In genomic region chr5:176360894-176361436, GRCh38 we compare ENCODE assay signal across 8 cellular contexts. TPM values are rescaled to one million over a fixed set of nuclear protein-coding genes. Genes with fewer than 3 reads are reported as not detected.
DNase-seq lines count a peak whose midpoint lies in the region; TF ChIP-seq lines count a peak whose summit lies in the region.

No MANE protein-coding gene starts in this region.

- no peaks in the 10 kb centered on the region for H3K9me3 ChIP-seq in SJCRH30 (replicated peaks)
- no peaks in the 10 kb centered on the region for H3K9me3 ChIP-seq in esophagus (ENCODE audit: control insufficient read depth in 2 of 2, insufficient read depth in 1 of 2, low read depth in 1 of 2, low read length in 1 of 2)

- H3K4me1 Mint-ChIP-seq in nephron, result peaks cover 14% of the 10 kb centered on the region

- H3K4me1 ChIP-seq in SJCRH30 (peaks cover 3% of the 10 kb centered on the region; the same call in 1 of the 2 replicates), esophagus (ENCODE audit: control insufficient read depth in 2 of 2, insufficient read depth in 2 of 2, low read length in 1 of 2) (peaks cover 5% of the 10 kb centered on the region in 2 donors)

- WGBS in esophagus, 2 donors, result 2% methylated on average over 27 of the region's 27 CpGs

- peaks cover 22% of the 10 kb centered on the region for H3K27me3 Mint-ChIP-seq in nephron (ENCODE audit: low read depth)

- H3K27me3 ChIP-seq in SJCRH30 (no peaks in the 10 kb centered on the region), esophagus (ENCODE audit: control insufficient read depth in 1 of 2, insufficient read depth in 2 of 2, low read length in 2 of 2) (no peaks in the 10 kb centered on the region)

- H3K36me3 ChIP-seq in SJCRH30 (peaks cover 23% of the 10 kb centered on the region), esophagus (ENCODE audit: control insufficient read depth in 2 of 2, insufficient read depth in 2 of 2, low read length in 1 of 2) (peaks cover 0 to 2% of the 10 kb centered on the region in 2 donors)

- peak overlapping the region; percentile 79 to 95 (median 85) for H3K27ac Mint-ChIP-seq in nephron

- in situ Hi-C loops in G401 (cut with HindIII; ENCODE audit: low sequenced_read_pairs), result no loop called here

- H3K4me3 Mint-ChIP-seq in nephron, result peak overlapping the region; percentile 98 to 99 (median 98)

- no peaks in the 10 kb centered on the region for H3K9me3 Mint-ChIP-seq in nephron

- peaks cover 18% of the 10 kb centered on the region for H3K36me3 Mint-ChIP-seq in nephron (ENCODE audit: low read depth)

- DNase-seq in stimulated activated CD4-positive, alpha-beta T cell treated with anti-CD3 and anti-CD28 coated beads, Interleukin-2, amount 100 ng/mL, for 24 hours, result peak; percentile 26 to 32
- DNase-seq in stimulated activated CD4-positive, alpha-beta T cell treated with anti-CD3 and anti-CD28 coated beads, Interleukin-15, amount 100 ng/mL, for 24 hours, result no peak
- peak in 1 of 2 experiments; percentile 20 for DNase-seq in SJCRH30
- no peak for DNase-seq in G401 (ENCODE audit: low spot score)
- no peak for DNase-seq in middle frontal gyrus (ENCODE audit: extremely low spot score, low spot score)
- DNase-seq in NK-92 (lab: John Stamatoyannopoulos, UW; ENCODE audit: unreplicated experiment), result no peak

- no peak for TF ChIP-seq CTCF in nephron (IDR thresholded peaks at IDR 0.05; ENCODE audit: unreplicated experiment in 3 of 3)

- H3K4me3 ChIP-seq in SJCRH30 (peak overlapping the region; percentile 91), esophagus (ENCODE audit: low read depth in 1 of 2, low read length in 2 of 2) (peak overlapping the region; percentile 80 to 92)

- peak overlapping the region; percentile 56 for H3K27ac ChIP-seq in SJCRH30
- peak overlapping the region; percentile 42 to 78 for H3K27ac ChIP-seq in esophagus (ENCODE audit: low read depth in 2 of 2, low read length in 1 of 2)

RNA-seq across cellular contexts. Expression of gene KIAA1191, which starts 0.6 kb away (rescaled TPM):
- total RNA-seq in SJCRH30 (2014; rRNA removed; shearing (Covaris generic)), result 119 TPM in 2 replicates
- polyA plus RNA-seq in esophagus, result 10 to 100 TPM; 41.8 to 44.4 TPM
- 112 and 117 TPM in 2 replicates for total RNA-seq in G401 (2014; rRNA removed; shearing (Covaris generic))

RNA-seq across cellular contexts. Expression of gene ARL10, which starts 4.3 kb away (rescaled TPM):
- total RNA-seq in SJCRH30 (2014; rRNA removed; shearing (Covaris generic)), result 5.7 and 6.5 TPM in 2 replicates
- polyA plus RNA-seq in esophagus, result 1 to 10 TPM; 2.4 to 3.8 TPM
- 0.03 TPM in 1 of 2 replicates, not detected in the other for total RNA-seq in G401 (2014; rRNA removed; shearing (Covaris generic))

RNA-seq across cellular contexts. Expression of gene NOP16, which starts 27.4 kb away (rescaled TPM):
- 47.8 and 52.9 TPM in 2 replicates for total RNA-seq in SJCRH30 (2014; rRNA removed; shearing (Covaris generic))
- 10 to 100 TPM; 50.6 to 70.3 TPM for polyA plus RNA-seq in esophagus
- total RNA-seq in G401 (2014; rRNA removed; shearing (Covaris generic)), result 44.4 and 47.9 TPM in 2 replicates

RNA-seq across cellular contexts. Expression of gene HIGD2A, which starts 27.6 kb away (rescaled TPM):
- 170 and 175 TPM in 2 replicates for total RNA-seq in SJCRH30 (2014; rRNA removed; shearing (Covaris generic))
- polyA plus RNA-seq in esophagus, result 100 to 1,000 TPM; 151 to 163 TPM
- total RNA-seq in G401 (2014; rRNA removed; shearing (Covaris generic)), result 119 and 175 TPM in 2 replicates

RNA-seq across cellular contexts. Expression of gene CLTB, which starts 55.4 kb away (rescaled TPM):
- 28.3 and 29.6 TPM in 2 replicates for total RNA-seq in SJCRH30 (2014; rRNA removed; shearing (Covaris generic))
- 100 to 1,000 TPM; 517 to 730 TPM for polyA plus RNA-seq in esophagus
- total RNA-seq in G401 (2014; rRNA removed; shearing (Covaris generic)), result 163 and 179 TPM in 2 replicates

Comparison
In these comparisons a context has a peak if more than half of its experiments do, and no peak if none do; other contexts are left out.
1. DNase-seq: peak in stimulated activated CD4-positive, alpha-beta T cell treated with anti-CD3 and anti-CD28 coated beads, Interleukin-2, amount 100 ng/mL, for 24 hours (2 of 2); none in stimulated activated CD4-positive, alpha-beta T cell treated with anti-CD3 and anti-CD28 coated beads, Interleukin-15, amount 100 ng/mL, for 24 hours (single experiment), G401 (single experiment), middle frontal gyrus (single experiment) and NK-92 (single experiment).